3 cellular contexts compared by ENCODE assay signal in genomic region chr2:170176212-170176611, GRCh38.
TF ChIP-seq lines count a peak whose summit lies in the region.

No MANE protein-coding gene starts in this region.

TF ChIP-seq in GM23338, 12 proteins besides CTCF, POLR2A, EP300 and RAD21 (continues in another document):
- TF ChIP-seq STAT1 (IDR thresholded peaks at IDR 0.05; ENCODE audit: unreplicated experiment) (no peak), EZH2phosphoT487 (IDR thresholded peaks at IDR 0.05; ENCODE audit: unreplicated experiment) (no peak), ZNF114 (CRISPR knock-in tag; IDR thresholded peaks at IDR 0.05) (no peak), ZNF462 (CRISPR knock-in tag; IDR thresholded peaks at IDR 0.05) (no peak), NANOG (IDR thresholded peaks at IDR 0.05; ENCODE audit: borderline replicate concordance) (no peak)

TF ChIP-seq in H1, 55 proteins besides CTCF, POLR2A, EP300 and RAD21:
- TF ChIP-seq ATF2 (IDR thresholded peaks at IDR 0.05; ENCODE audit: low read length) (no peak), BACH1 (IDR thresholded peaks at IDR 0.05; ENCODE audit: low read length) (no peak), TBP (IDR thresholded peaks at IDR 0.05; ENCODE audit: low read depth, low read length) (no peak), CBX5 (IDR thresholded peaks at IDR 0.05; ENCODE audit: low read depth, low read length) (no peak), BRCA1 (IDR thresholded peaks at IDR 0.05; ENCODE audit: low read depth, low read length) (no peak), POU5F1 (IDR thresholded peaks at IDR 0.05; ENCODE audit: low read depth, low read length) (no peak), YY1 (IDR thresholded peaks at IDR 0.05; ENCODE audit: low read depth, low read length) (no peak), ZNF274 (IDR thresholded peaks at IDR 0.05; ENCODE audit: borderline replicate concordance, extremely low read depth, low read length) (no peak), KDM4A (IDR thresholded peaks at IDR 0.05; ENCODE audit: low read depth, low read length, severe bottlenecking) (no peak), EGR1 (IDR thresholded peaks at IDR 0.05; ENCODE audit: borderline replicate concordance, low read depth, low read length) (no peak), EZH2 (IDR thresholded peaks at IDR 0.05; ENCODE audit: low read depth, low read length, severe bottlenecking) (no peak), ATF3 (IDR thresholded peaks at IDR 0.05; ENCODE audit: insufficient read depth, low read depth, low read length) (no peak), HDAC2 (IDR thresholded peaks at IDR 0.05; ENCODE audit: borderline replicate concordance in 1 of 2, low read depth in 2 of 2, low read length in 2 of 2) (no peak)
TF ChIP-seq in H1: peak in this region for 0.

TF ChIP-seq in neural cell, 6 proteins besides CTCF, POLR2A, EP300 and RAD21:
- TF ChIP-seq REST (IDR thresholded peaks at IDR 0.05; ENCODE audit: borderline replicate concordance) (no peak), EZH2 (IDR thresholded peaks at IDR 0.05; ENCODE audit: borderline replicate concordance, insufficient read depth, low read length, poor library complexity, severe bottlenecking) (no peak), MXI1 (conservative IDR thresholded peaks at IDR 0.05; ENCODE audit: poor library complexity, severe bottlenecking) (no peak), POLR2AphosphoS5 (IDR thresholded peaks at IDR 0.05) (no peak), SMC3 (conservative IDR thresholded peaks at IDR 0.05; ENCODE audit: poor library complexity) (no peak), TAF1 (IDR thresholded peaks at IDR 0.05; ENCODE audit: low read depth) (no peak)
